ENCODE assay signal across 8 cellular contexts in genomic region chr2:27765621-27766286, GRCh38. TPM values are rescaled to one million over a fixed set of nuclear protein-coding genes. Genes with fewer than 3 reads are reported as not detected.
DNase-seq lines count a peak whose midpoint lies in the region; ATAC-seq, FAIRE-seq and TF ChIP-seq lines count a peak whose summit lies in the region.

No MANE protein-coding gene starts in this region.

- no peaks in the 10 kb centered on the region for H3K4me1 ChIP-seq in breast epithelium
- peaks cover 0 to 4% of the 10 kb centered on the region in 2 donors for H3K4me1 ChIP-seq in ascending aorta
- peaks cover 61% of the 10 kb centered on the region for H3K4me1 ChIP-seq in HepG2 (ENCODE audit: insufficient read depth, low read length)

- peak overlapping the region in 1 of 2 donors; percentile 56 for H3K27ac ChIP-seq in breast epithelium
- no peak overlapping the region for H3K27ac ChIP-seq in ascending aorta
- peak overlapping the region; percentile 8 for H3K27ac ChIP-seq in HepG2 (ENCODE audit: extremely low read length, insufficient read depth, low read length)

- no peaks in the 10 kb centered on the region for H3K9me3 ChIP-seq in breast epithelium
- no peaks in the 10 kb centered on the region for H3K9me3 ChIP-seq in ascending aorta
- H3K9me3 ChIP-seq in HepG2 (ENCODE audit: low read length): no peaks in the 10 kb centered on the region

- no peaks in the 10 kb centered on the region for H3K79me2 ChIP-seq in HepG2 (ENCODE audit: insufficient read depth, low read length)

- ATAC-seq in HepG2: peak; percentile 10; the same call in 2 of the 3 replicates
- no peak for ATAC-seq in HG03378 (IDR thresholded peaks at IDR 0.05; ENCODE audit: unreplicated experiment)
- no peak for ATAC-seq in HG03135 (IDR thresholded peaks at IDR 0.05; ENCODE audit: unreplicated experiment)

- no peak for TF ChIP-seq EP300 in HepG2 (IDR thresholded peaks at IDR 0.05; ENCODE audit: low read depth in 2 of 2, low read length in 2 of 2)
- TF ChIP-seq EP300 in HepG2 (CRISPR knock-in tag; IDR thresholded peaks at IDR 0.05; ENCODE audit: borderline replicate concordance): no peak

- TF ChIP-seq POLR2A in breast epithelium (IDR thresholded peaks at IDR 0.05) (no peak), HepG2 (IDR thresholded peaks at IDR 0.05; ENCODE audit: insufficient read depth in 1 of 2, low read depth in 2 of 2, low read length in 2 of 2) (peak; percentile 17 to 56; a peak in 2 of 4 replicates)

- H3K9me3 Mint-ChIP-seq in MCF 10A (ENCODE audit: unreplicated experiment): no peaks in the 10 kb centered on the region

- intact Hi-C loops in breast epithelium (cut with DNase I; ENCODE audit: low total_unique reads): no loop called here
- intact Hi-C loops in MCF 10A (cut with micrococcal nuclease): no loop called here
- intact Hi-C loops in ascending aorta (cut with DNase I): no loop called here
- intact Hi-C loops in HepG2 (cut with micrococcal nuclease; ENCODE audit: unreplicated experiment): no loop called here

- no peaks in the 10 kb centered on the region for H3K27me3 Mint-ChIP-seq in MCF 10A (ENCODE audit: insufficient read depth, unreplicated experiment)

- H3K27ac Mint-ChIP-seq in MCF 10A (ENCODE audit: low read depth, unreplicated experiment): no peak overlapping the region

- H3K27me3 ChIP-seq in breast epithelium (no peaks in the 10 kb centered on the region), ascending aorta (no peaks in the 10 kb centered on the region), HepG2 (ENCODE audit: control insufficient read depth in 1 of 2, insufficient read depth in 2 of 2, low read length in 2 of 2) (no peaks in the 10 kb centered on the region)

- no peak overlapping the region for H3K4me3 Mint-ChIP-seq in MCF 10A (ENCODE audit: unreplicated experiment)

- no peaks in the 10 kb centered on the region; the same call in 1 of the 2 replicates for H4K20me1 ChIP-seq in HepG2 (ENCODE audit: insufficient read depth, low read length)

- POLR2A ChIA-PET in MCF 10A (lab: Yijun Ruan, JAX) (no interaction called here), HepG2 (lab: Yijun Ruan, JAX) (interaction anchor here (0.9 to 16.2 kb wide), 5 partner anchors 9 to 39 kb away, joined by 3 to 248 read pairs (median 7); no protein-coding TSS in a partner anchor)

- H3K36me3 ChIP-seq in breast epithelium (no peaks in the 10 kb centered on the region), ascending aorta (no peaks in the 10 kb centered on the region), HepG2 (replicated peaks in 1 of 2; ENCODE audit: control insufficient read depth in 1 of 2, insufficient read depth in 2 of 2, low read length in 2 of 2) (peaks cover 1 to 3% of the 10 kb centered on the region in 2 experiments; a peak in 3 of 5 replicates)

- WGBS in HepG2 (ENCODE audit: low lambda C conversion rate): 80% methylated on average over 28 of the region's 29 CpGs

- H3K4me3 ChIP-seq in breast epithelium (peak overlapping the region; percentile 17 to 53 (median 41)), ascending aorta (peak overlapping the region; percentile 41 to 50), HepG2 (replicated peaks in 1 of 3; ENCODE audit: insufficient read depth in 1 of 3, low read depth in 2 of 3, low read length in 3 of 3) (peak overlapping the region in 1 of 3 experiments; percentile 47; a peak in 2 of 6 replicates)

- CTCF ChIA-PET in MCF 10A (lab: Yijun Ruan, JAX): no interaction called here
- CTCF ChIA-PET in HepG2 (lab: Yijun Ruan, JAX; ENCODE audit: low intra/inter-chr PET ratio, low total read pairs): no interaction called here

- in situ Hi-C loops in HepG2 (cut with HindIII; ENCODE audit: extremely low pct_ligation_motif_present, low pct_unique_long_range_greater_than_20kb): no loop called here

- TF ChIP-seq CTCF in breast epithelium (IDR thresholded peaks at IDR 0.05) (no peak), MCF 10A (IDR thresholded peaks at IDR 0.05; ENCODE audit: unreplicated experiment) (no peak), ascending aorta (IDR thresholded peaks at IDR 0.05) (no peak), HepG2 (CRISPR knock-in tag; IDR thresholded peaks at IDR 0.05) (no peak)

- peaks cover 23% of the 10 kb centered on the region for H3K4me1 Mint-ChIP-seq in MCF 10A (ENCODE audit: insufficient read depth, unreplicated experiment)

- no peak for TF ChIP-seq RAD21 in HepG2 (CRISPR knock-in tag; IDR thresholded peaks at IDR 0.05)

- H2AFZ ChIP-seq in HepG2 (ENCODE audit: low read length): no peak overlapping the region

- FAIRE-seq in HepG2 (lab: Jason Lieb, UNC): no peak

- peak overlapping the region; percentile 49 for H3K4me2 ChIP-seq in HepG2 (ENCODE audit: low read depth, low read length)

- 0 out of 2 replicates have a peak overlapping the region, but pooled peaks have one; percentile 16 for H3K9ac ChIP-seq in HepG2 (ENCODE audit: insufficient read depth, low read depth, low read length)

- peaks cover 6% of the 10 kb centered on the region for H3K36me3 Mint-ChIP-seq in MCF 10A (ENCODE audit: insufficient read depth, unreplicated experiment)

- DNase-seq in breast epithelium (ENCODE audit: low spot score in 2 of 2) (peak; percentile 51 to 65), MCF 10A (ENCODE audit: unreplicated experiment) (no peak), ascending aorta (ENCODE audit: low spot score in 2 of 2) (peak in 1 of 2 donors; percentile 78), HepG2 (ENCODE audit: low spot score) (no peak), Kasumi-1 (lab: John Stamatoyannopoulos, UW) (no peak)
- peak; percentile 8 for DNase-seq in stimulated activated CD8-positive, alpha-beta memory T cell treated with anti-CD3 and anti-CD28 coated beads, Interleukin-15, amount 100 ng/mL, for 1 hour (ENCODE audit: low read depth)

- no TSS peak for BruUV-seq in MCF 10A (replicated peaks; lab: Mats Ljungman, UMichigan)
- no TSS peak for BruUV-seq in HepG2 (replicated peaks; lab: Mats Ljungman, UMichigan)

TF ChIP-seq in HepG2, 621 proteins besides CTCF, POLR2A, EP300 and RAD21 (continues in another document):
- no peak for TF ChIP-seq HNRNPLL (IDR thresholded peaks at IDR 0.05; ENCODE audit: low read depth, low read length, poor library complexity, severe bottlenecking)
- no peak for TF ChIP-seq ZNF124 (CRISPR knock-in tag; IDR thresholded peaks at IDR 0.05)
- no peak for TF ChIP-seq IKZF4 (CRISPR knock-in tag; IDR thresholded peaks at IDR 0.05; ENCODE audit: borderline replicate concordance, low read depth, not compliant biosample characterization)
- TF ChIP-seq MZF1 (CRISPR knock-in tag; IDR thresholded peaks at IDR 0.05; ENCODE audit: borderline replicate concordance): no peak
- TF ChIP-seq ZNF296 (CRISPR knock-in tag; conservative IDR thresholded peaks at IDR 0.05): no peak
- TF ChIP-seq ZNF710 (CRISPR knock-in tag; IDR thresholded peaks at IDR 0.05; ENCODE audit: borderline replicate concordance): no peak
- no peak for TF ChIP-seq ZNF530 (CRISPR knock-in tag; IDR thresholded peaks at IDR 0.05; ENCODE audit: low read depth)
- TF ChIP-seq ARNT2 (CRISPR knock-in tag; IDR thresholded peaks at IDR 0.05; ENCODE audit: low read depth): 0 out of 2 replicates have a peak, but pooled peaks have one; percentile 29
- TF ChIP-seq PRPF4 (IDR thresholded peaks at IDR 0.05; ENCODE audit: low read depth, low read length, poor library complexity, severe bottlenecking): no peak
- TF ChIP-seq SUZ12 (IDR thresholded peaks at IDR 0.05; ENCODE audit: low read depth, low read length): no peak
- TF ChIP-seq ATF7-NPFF (CRISPR knock-in tag; IDR thresholded peaks at IDR 0.05; ENCODE audit: low read depth): peak; percentile 58; the same call in 1 of the 2 replicates
- TF ChIP-seq NR2C2 (CRISPR knock-in tag; IDR thresholded peaks at IDR 0.05; ENCODE audit: borderline replicate concordance): 0 out of 2 replicates have a peak, but pooled peaks have one; percentile 20

RNA-seq across cellular contexts. Expression of gene MRPL33, which starts 5.8 kb away (rescaled TPM):
- 10 to 100 TPM; 88.2 to 93.3 (median 89.7) TPM for total RNA-seq in breast epithelium
- total RNA-seq in MCF 10A (2022): 204 and 233 TPM in 2 replicates
- 3.4 TPM for total RNA-seq in ascending aorta
- 218 and 227 TPM in 2 replicates for total RNA-seq in HepG2 (2016; rRNA removed; fragmentation: Illumina TruSeq; extraction: Trizol)
- total RNA-seq in HepG2 (2016; cell fraction: cytosol; rRNA removed; fragmentation: Illumina TruSeq; extraction: Trizol; ENCODE audit: low read depth): 206 and 269 TPM in 2 replicates
- total RNA-seq in HepG2 (2016; cell fraction: insoluble cytoplasmic fraction; rRNA removed; fragmentation: Illumina TruSeq; extraction: Trizol): 231 and 234 TPM in 2 replicates
- 210 and 239 TPM in 2 replicates for total RNA-seq in HepG2 (2016; cell fraction: membrane; rRNA removed; fragmentation: Illumina TruSeq; extraction: Trizol)
- total RNA-seq in HepG2 (2016; cell fraction: nucleus; rRNA removed; fragmentation: Illumina TruSeq; extraction: Trizol): 93.8 and 105 TPM in 2 replicates
- polyA plus RNA-seq in HepG2 (2011; rRNA removed): 54.9 and 69.7 TPM in 2 replicates
- 29.2 and 44.3 TPM in 2 replicates for polyA plus RNA-seq in HepG2 (2011; cell fraction: cytosol; rRNA removed)
- 19.7 and 29.3 TPM in 2 replicates for polyA plus RNA-seq in HepG2 (2011; cell fraction: nucleus; rRNA removed)
- polyA plus RNA-seq in HepG2 (2012): 135 and 250 TPM in 2 replicates
- 238 and 374 TPM in 2 replicates for polyA plus RNA-seq in HepG2 (2016; cell fraction: cytosol; fragmentation: Illumina TruSeq; extraction: Trizol; ENCODE audit: low read depth)
- 240 and 279 TPM in 2 replicates for polyA plus RNA-seq in HepG2 (2016; cell fraction: insoluble cytoplasmic fraction; fragmentation: Illumina TruSeq; extraction: Trizol; ENCODE audit: low read depth)
- 207 and 271 TPM in 2 replicates for polyA plus RNA-seq in HepG2 (2016; cell fraction: membrane; fragmentation: Illumina TruSeq; extraction: Trizol; ENCODE audit: low read depth)
- 189 and 213 TPM in 2 replicates for polyA plus RNA-seq in HepG2 (2016; cell fraction: nucleus; fragmentation: Illumina TruSeq; extraction: Trizol; ENCODE audit: insufficient read depth, low read depth)
- 1.6 and 6.6 TPM in 2 replicates for polyA minus RNA-seq in HepG2 (2011; rRNA and poly(A)+ RNA removed; ENCODE audit: low replicate concordance)
- polyA minus RNA-seq in HepG2 (2011; cell fraction: cytosol; rRNA and poly(A)+ RNA removed): 17.9 and 19.8 TPM in 2 replicates
- 35.8 and 39.4 TPM in 2 replicates for polyA minus RNA-seq in HepG2 (2011; cell fraction: nucleus; rRNA and poly(A)+ RNA removed)

Comparison
In these comparisons a context has a peak if more than half of its experiments do, and no peak if none do; other contexts are left out.
1. DNase-seq: peak in breast epithelium (2 of 2) and stimulated activated CD8-positive, alpha-beta memory T cell treated with anti-CD3 and anti-CD28 coated beads, Interleukin-15, amount 100 ng/mL, for 1 hour (single experiment); none in MCF 10A (single experiment), HepG2 (single experiment) and Kasumi-1 (0 of 2).
2. RNA of gene MRPL33, which starts 5.8 kb away (total RNA-seq): 204 to 233 TPM in MCF 10A, 93.8 to 269 TPM in HepG2 and 88.2 to 93.3 TPM in breast epithelium; 3.4 TPM in ascending aorta (single experiment); every median in the first group is over 10 times any median in the second.